9 cellular contexts compared by ENCODE assay signal in genomic region chr10:30027057-30028005, GRCh38. TPM values are rescaled to one million over a fixed set of nuclear protein-coding genes. Genes with fewer than 3 reads are reported as not detected.
DNase-seq lines count a peak whose midpoint lies in the region; ATAC-seq, FAIRE-seq and TF ChIP-seq lines count a peak whose summit lies in the region.
"Had no signal": no experiment of that assay in that cellular context is flagged by ENCODE, and none has a peak within 500 bp of the region (broad histone marks: within the 10 kb centered on the region; RNA-seq: fewer than 3 reads in every experiment).

No MANE protein-coding gene starts in this region.

- peak; percentile 92 for DNase-seq in MV-4-11 (lab: John Stamatoyannopoulos, UW)
- DNase-seq in activated CD8-positive, alpha-beta memory T cell treated with anti-CD3 and anti-CD28 coated beads for 24 hours = peak; percentile 90
- DNase-seq in small intestine = peak; percentile 64
- no peak for DNase-seq in smooth muscle cell (lab: John Stamatoyannopoulos, UW; ENCODE audit: unreplicated experiment)
- no peak for DNase-seq in HCEC 1CT

- H3K27me3 ChIP-seq in small intestine (ENCODE audit: control insufficient read depth in 2 of 2, insufficient read depth in 2 of 2, low read length in 2 of 2) (no peaks in the 10 kb centered on the region), smooth muscle cell (ENCODE audit: low read depth) (no peaks in the 10 kb centered on the region)

- H2AFZ ChIP-seq in smooth muscle cell (ENCODE audit: low read depth) = no peak overlapping the region

- no peaks in the 10 kb centered on the region for H3K79me2 ChIP-seq in smooth muscle cell (ENCODE audit: low read depth)

- ATAC-seq in GM21825 (IDR thresholded peaks at IDR 0.05; ENCODE audit: unreplicated experiment) (peak; percentile 92), esophagus mucosa (peak; percentile 67)

- H3K36me3 ChIP-seq in small intestine (ENCODE audit: control insufficient read depth in 2 of 2, insufficient read depth in 2 of 2, low read length in 2 of 2) = no peaks in the 10 kb centered on the region
- no peaks in the 10 kb centered on the region for H3K36me3 ChIP-seq in smooth muscle cell (ENCODE audit: low read depth)

- no peaks in the 10 kb centered on the region for H4K20me1 ChIP-seq in smooth muscle cell (ENCODE audit: low read depth)

- no peak overlapping the region for H3K4me3 ChIP-seq in small intestine (ENCODE audit: low read depth in 1 of 2, low read length in 2 of 2)
- H3K4me3 ChIP-seq in smooth muscle cell = no peak overlapping the region

- H3K9ac ChIP-seq in smooth muscle cell (ENCODE audit: low read depth) = no peak overlapping the region

- WGBS in small intestine, 3 donors = 51 to 58% (median 55%) methylated on average over 42 of the region's 42 CpGs
- 90% methylated on average over 42 of the region's 42 CpGs for WGBS in smooth muscle cell (ENCODE audit: low lambda C conversion rate)

- no peak for FAIRE-seq in small intestine (lab: Jason Lieb, UNC)
- FAIRE-seq: TTC549 had no signal

- TF ChIP-seq CTCF in GM12874 (IDR thresholded peaks at IDR 0.05; ENCODE audit: insufficient read depth, low read depth, low read length) (peak; percentile 30; the same call in 1 of the 2 replicates), smooth muscle cell (IDR thresholded peaks at IDR 0.05; ENCODE audit: borderline replicate concordance, insufficient read depth, poor library complexity, severe bottlenecking) (no peak)

- H3K9me3 ChIP-seq in small intestine (ENCODE audit: control insufficient read depth, low read depth) (no peaks in the 10 kb centered on the region), smooth muscle cell (replicated peaks; ENCODE audit: low read depth) (no peaks in the 10 kb centered on the region)

- H3K4me2 ChIP-seq in smooth muscle cell = no peak overlapping the region

- H3K27ac ChIP-seq in small intestine (ENCODE audit: low read depth in 1 of 2, low read length in 1 of 2) (no peak overlapping the region), smooth muscle cell (ENCODE audit: low read depth) (no peak overlapping the region)

- peaks cover 0 to 2% of the 10 kb centered on the region in 2 donors for H3K4me1 ChIP-seq in small intestine (ENCODE audit: control insufficient read depth in 2 of 2, insufficient read depth in 1 of 2, low read depth in 1 of 2, low read length in 1 of 2)
- H3K4me1 ChIP-seq in smooth muscle cell (ENCODE audit: low read depth) = no peaks in the 10 kb centered on the region

- H3F3A ChIP-seq in smooth muscle cell (ENCODE audit: low read depth) = no peaks in the 10 kb centered on the region

RNA-seq across cellular contexts. Expression of gene JCAD, which starts 32.1 kb away (rescaled TPM):
- total RNA-seq in esophagus mucosa (2.3 TPM), smooth muscle cell (7.8 and 9.6 TPM in 2 replicates)
- polyA plus RNA-seq in small intestine (1 to 10 TPM in 1 of 3 donors, under 1 TPM in 2; 0.22 to 5.0 (median 0.54) TPM), smooth muscle cell (6.8 and 7.5 TPM in 2 replicates)

Comparison
In these comparisons a context has a peak if more than half of its experiments do, and no peak if none do; other contexts are left out.
1. DNase-seq: peak in MV-4-11 (single experiment), activated CD8-positive, alpha-beta memory T cell treated with anti-CD3 and anti-CD28 coated beads for 24 hours (single experiment) and small intestine (single experiment); none in smooth muscle cell (single experiment) and HCEC 1CT (single experiment).